In the genomic region with DNA sequence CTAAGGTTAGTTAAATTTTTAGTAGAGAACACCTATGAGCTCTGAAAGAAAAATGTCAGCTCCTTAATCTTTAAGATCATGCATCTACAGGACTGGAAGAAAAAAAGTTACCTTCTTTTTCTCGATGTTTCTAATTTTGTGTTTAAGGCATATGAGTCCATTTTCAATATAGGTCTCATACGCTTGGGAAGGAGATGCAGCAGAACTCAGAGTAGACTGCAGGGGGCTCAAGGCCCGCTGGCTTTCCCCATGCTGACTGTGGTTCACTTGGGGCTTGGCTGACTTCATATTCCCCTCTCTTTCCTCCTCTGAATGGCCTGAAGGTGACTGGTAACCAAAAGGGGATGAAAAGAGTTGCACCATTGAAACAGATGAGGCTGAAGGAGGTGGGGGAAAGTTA, we compare ENCODE assay signal across 8 cellular contexts. TPM values are rescaled to one million over a fixed set of nuclear protein-coding genes. Genes with fewer than 3 reads are reported as not detected.
DNase-seq lines count a peak whose midpoint lies in the region; ATAC-seq lines count a peak whose summit lies in the region.

No MANE protein-coding gene starts in this region.

- H3K36me3 ChIP-seq in mesendoderm (ENCODE audit: control insufficient read depth, insufficient read depth, low read length), result no peaks in the 10 kb centered on the region

- peak overlapping the region; percentile 96 for H3K9ac ChIP-seq in mesendoderm (ENCODE audit: low read length)

- H3K9me3 Mint-ChIP-seq in activated naive CD4-positive, alpha-beta T cell treated with anti-CD3 and anti-CD28 coated beads, Interleukin-2, amount 10 ng/mL, durations not matched to agents 7 days and 5 days, result no peaks in the 10 kb centered on the region
- no peaks in the 10 kb centered on the region for H3K9me3 Mint-ChIP-seq in activated naive CD8-positive, alpha-beta T cell treated with anti-CD3 and anti-CD28 coated beads, Interleukin-2, amount 10 ng/mL, durations not matched to agents 7 days and 5 days

- no peaks in the 10 kb centered on the region for H3K27me3 Mint-ChIP-seq in activated naive CD4-positive, alpha-beta T cell treated with anti-CD3 and anti-CD28 coated beads, Interleukin-2, amount 10 ng/mL, durations not matched to agents 7 days and 5 days
- H3K27me3 Mint-ChIP-seq in activated naive CD8-positive, alpha-beta T cell treated with anti-CD3 and anti-CD28 coated beads, Interleukin-2, amount 10 ng/mL, durations not matched to agents 7 days and 5 days, result peaks cover 4% of the 10 kb centered on the region

- peaks cover 4% of the 10 kb centered on the region for H3K4me1 ChIP-seq in mesendoderm (ENCODE audit: control insufficient read depth, low read depth, low read length)

- H3K23ac ChIP-seq in mesendoderm (ENCODE audit: low read length), result no peak overlapping the region

- peak; percentile 32 for DNase-seq in activated naive CD4-positive, alpha-beta T cell treated with anti-CD3 and anti-CD28 coated beads, Interleukin-2, amount 10 ng/mL, durations not matched to agents 7 days and 5 days
- DNase-seq in activated naive CD4-positive, alpha-beta T cell (lab: John Stamatoyannopoulos, UW), result no peak
- DNase-seq in NCI-H1105 treated with DMSO at 0.1 percent for 48 hours (lab: John Stamatoyannopoulos, UW) (peak; percentile 36), mesendoderm (peak; percentile 83), NCI-H2107 treated with DMSO at 0.1 percent for 48 hours (lab: John Stamatoyannopoulos, UW; ENCODE audit: unreplicated experiment) (no peak)
- DNase-seq in activated naive CD8-positive, alpha-beta T cell treated with anti-CD3 and anti-CD28 coated beads, Interleukin-2, amount 10 ng/mL, durations not matched to agents 7 days and 5 days, result no peak
- no peak for DNase-seq in activated CD4-positive, CD25-positive, alpha-beta regulatory T cell (lab: John Stamatoyannopoulos, UW)

- no peaks in the 10 kb centered on the region for H3K27me3 ChIP-seq in mesendoderm (ENCODE audit: insufficient read depth, low read length, poor library complexity)

- H4K5ac ChIP-seq in mesendoderm (ENCODE audit: low read length), result no peak overlapping the region

- no peak overlapping the region for H2BK120ac ChIP-seq in mesendoderm (ENCODE audit: low read depth, low read length)

- peaks cover 23% of the 10 kb centered on the region for H3K4me1 Mint-ChIP-seq in activated naive CD4-positive, alpha-beta T cell treated with anti-CD3 and anti-CD28 coated beads, Interleukin-2, amount 10 ng/mL, durations not matched to agents 7 days and 5 days
- peaks cover 18% of the 10 kb centered on the region for H3K4me1 Mint-ChIP-seq in activated naive CD8-positive, alpha-beta T cell treated with anti-CD3 and anti-CD28 coated beads, Interleukin-2, amount 10 ng/mL, durations not matched to agents 7 days and 5 days

- no peak for ATAC-seq in activated naive CD8-positive, alpha-beta T cell treated with anti-CD3 and anti-CD28 coated beads, Interleukin-2, amount 10 ng/mL, durations not matched to agents 7 days and 5 days (ENCODE audit: low read depth)
- ATAC-seq in HG03097 (IDR thresholded peaks at IDR 0.05; ENCODE audit: low FRiP score, unreplicated experiment), result no peak

- H3K79me2 ChIP-seq in mesendoderm (ENCODE audit: control insufficient read depth, insufficient read depth, low read length), result peaks cover 42% of the 10 kb centered on the region

- no peak overlapping the region for H3K18ac ChIP-seq in mesendoderm (ENCODE audit: low read length)

- peak overlapping the region; percentile 91 for H3K4me3 Mint-ChIP-seq in activated naive CD4-positive, alpha-beta T cell treated with anti-CD3 and anti-CD28 coated beads, Interleukin-2, amount 10 ng/mL, durations not matched to agents 7 days and 5 days
- peak overlapping the region; percentile 87 for H3K4me3 Mint-ChIP-seq in activated naive CD8-positive, alpha-beta T cell treated with anti-CD3 and anti-CD28 coated beads, Interleukin-2, amount 10 ng/mL, durations not matched to agents 7 days and 5 days

- H3K4me2 ChIP-seq in mesendoderm (ENCODE audit: low read length), result peak overlapping the region; percentile 86

- no peak overlapping the region for H3K4ac ChIP-seq in mesendoderm (ENCODE audit: low read depth, low read length)

- no peak overlapping the region for H2BK5ac ChIP-seq in mesendoderm (ENCODE audit: low read length)

- H4K8ac ChIP-seq in mesendoderm (ENCODE audit: low read depth, low read length), result no peak overlapping the region

- POLR2A ChIA-PET in activated naive CD8-positive, alpha-beta T cell treated with anti-CD3 and anti-CD28 coated beads, Interleukin-2, amount 10 ng/mL, durations not matched to agents 7 days and 5 days (lab: Charles Lee), result interaction anchor here (1.2 to 2.3 kb wide), 2 partner anchors 43 to 57 kb away, joined by 4 to 12 read pairs; partner anchors contain the start of gene IPO8

- no CpG with 5 or more reads among the region's 3 CpGs for WGBS in mesendoderm (ENCODE audit: extremely low coverage, insufficient coverage, low lambda C conversion rate)

- no peak overlapping the region for H2AK5ac ChIP-seq in mesendoderm (ENCODE audit: low read length)

- peak overlapping the region; percentile 91 for H3K4me3 ChIP-seq in mesendoderm (ENCODE audit: low read length)

- peaks cover 7% of the 10 kb centered on the region for H3K79me1 ChIP-seq in mesendoderm (ENCODE audit: low read length)

- peaks cover 4% of the 10 kb centered on the region for H3K36me3 Mint-ChIP-seq in activated naive CD4-positive, alpha-beta T cell treated with anti-CD3 and anti-CD28 coated beads, Interleukin-2, amount 10 ng/mL, durations not matched to agents 7 days and 5 days
- no peaks in the 10 kb centered on the region for H3K36me3 Mint-ChIP-seq in activated naive CD8-positive, alpha-beta T cell treated with anti-CD3 and anti-CD28 coated beads, Interleukin-2, amount 10 ng/mL, durations not matched to agents 7 days and 5 days

- peak overlapping the region; percentile 95 for H3K56ac ChIP-seq in mesendoderm (ENCODE audit: low read length)

- no peak overlapping the region for H3K27ac ChIP-seq in mesendoderm (ENCODE audit: low read depth, low read length)

- CTCF ChIA-PET in activated naive CD4-positive, alpha-beta T cell treated with anti-CD3 and anti-CD28 coated beads, Interleukin-2, amount 10 ng/mL, durations not matched to agents 7 days and 5 days (lab: Charles Lee), result interaction anchor here (0.8 to 1.2 kb wide), 3 partner anchors 9 to 88 kb away, joined by 3 to 6 read pairs (median 3); no protein-coding TSS in a partner anchor

- H2BK15ac ChIP-seq in mesendoderm (replicated peaks; ENCODE audit: low read depth), result no peak overlapping the region

- peak overlapping the region; percentile 62 for H3K27ac Mint-ChIP-seq in activated naive CD4-positive, alpha-beta T cell treated with anti-CD3 and anti-CD28 coated beads, Interleukin-2, amount 10 ng/mL, durations not matched to agents 7 days and 5 days
- peak overlapping the region; percentile 51 for H3K27ac Mint-ChIP-seq in activated naive CD8-positive, alpha-beta T cell treated with anti-CD3 and anti-CD28 coated beads, Interleukin-2, amount 10 ng/mL, durations not matched to agents 7 days and 5 days

RNA-seq across cellular contexts. Expression of gene CAPRIN2, which starts 1.5 kb away (rescaled TPM):
- 10 to 100 TPM; 25.5 to 27.7 TPM for total RNA-seq in activated naive CD8-positive, alpha-beta T cell treated with anti-CD3 and anti-CD28 coated beads, Interleukin-2, amount 10 ng/mL, durations not matched to agents 7 days and 5 days
- polyA plus RNA-seq in mesendoderm (2013, experiment 1 of 2), result 22.2 TPM
- polyA plus RNA-seq in mesendoderm (2013, experiment 2 of 2), result 21.9 TPM

RNA-seq across cellular contexts. Expression of gene IPO8, which starts 57.6 kb away (rescaled TPM):
- total RNA-seq in activated naive CD8-positive, alpha-beta T cell treated with anti-CD3 and anti-CD28 coated beads, Interleukin-2, amount 10 ng/mL, durations not matched to agents 7 days and 5 days, result 10 to 100 TPM; 49.5 to 50.7 TPM
- 23.4 TPM for polyA plus RNA-seq in mesendoderm (2013, experiment 1 of 2)
- polyA plus RNA-seq in mesendoderm (2013, experiment 2 of 2), result 26.6 TPM

Comparison
In these comparisons a context has a peak if more than half of its experiments do, and no peak if none do; other contexts are left out.
1. DNase-seq: peak in activated naive CD4-positive, alpha-beta T cell treated with anti-CD3 and anti-CD28 coated beads, Interleukin-2, amount 10 ng/mL, durations not matched to agents 7 days and 5 days (single experiment), NCI-H1105 treated with DMSO at 0.1 percent for 48 hours (single experiment) and mesendoderm (single experiment); none in activated naive CD4-positive, alpha-beta T cell (0 of 4), activated naive CD8-positive, alpha-beta T cell treated with anti-CD3 and anti-CD28 coated beads, Interleukin-2, amount 10 ng/mL, durations not matched to agents 7 days and 5 days (single experiment), NCI-H2107 treated with DMSO at 0.1 percent for 48 hours (single experiment) and activated CD4-positive, CD25-positive, alpha-beta regulatory T cell (0 of 4).